In genomic region chr3:104005815-104006214, GRCh38 we compare ENCODE assay signal across 13 cellular contexts.
"Had no signal": no experiment of that assay in that cellular context is flagged by ENCODE, and none has a peak within 500 bp of the region (broad histone marks: within the 10 kb centered on the region; RNA-seq: fewer than 3 reads in every experiment).

No MANE protein-coding gene starts in this region.

- DNase-seq: activated CD4-positive, alpha-beta T cell treated with anti-CD3 and anti-CD28 coated beads, Interleukin-2, amount 10 ng/mL, durations not matched to agents 7 days and 5 days; activated naive CD8-positive, alpha-beta T cell treated with anti-CD3 and anti-CD28 coated beads for 36 hours; aorta; effector CD4-positive, alpha-beta T cell; mesendoderm; natural killer cell; stimulated activated CD4-positive, alpha-beta T cell treated with anti-CD3 and anti-CD28 coated beads, Interleukin-4, amount 100 ng/mL, for 1 hour; stimulated activated naive B cell treated with anti-CD40 and anti-IgM and Interleukin-4, amounts not matched to agents 10 μg/mL and 1 μg/mL and 100 μg/mL, for 72 hours; SW 1271; thyroid gland had no signal

- H3K36me3 ChIP-seq: cardiac muscle cell, neutrophil, thyroid gland had no signal

- H3K4me3 ChIP-seq: cardiac muscle cell, coronary artery, thyroid gland had no signal

- H3K27me3 ChIP-seq: cardiac muscle cell, neutrophil, thyroid gland had no signal

- H3K4me1 ChIP-seq: thyroid gland had no signal

- H3K27ac ChIP-seq: cardiac muscle cell, coronary artery, neutrophil, thyroid gland had no signal

- H3K9me3 ChIP-seq: neutrophil, thyroid gland had no signal

- ATAC-seq: natural killer cell; stimulated activated naive B cell treated with anti-CD40 and anti-IgM and Interleukin-4, amounts not matched to agents 10 μg/mL and 1 μg/mL and 100 μg/mL, for 72 hours had no signal
